Comparison of ENCODE assay signal across 19 cellular contexts in the genomic region with DNA sequence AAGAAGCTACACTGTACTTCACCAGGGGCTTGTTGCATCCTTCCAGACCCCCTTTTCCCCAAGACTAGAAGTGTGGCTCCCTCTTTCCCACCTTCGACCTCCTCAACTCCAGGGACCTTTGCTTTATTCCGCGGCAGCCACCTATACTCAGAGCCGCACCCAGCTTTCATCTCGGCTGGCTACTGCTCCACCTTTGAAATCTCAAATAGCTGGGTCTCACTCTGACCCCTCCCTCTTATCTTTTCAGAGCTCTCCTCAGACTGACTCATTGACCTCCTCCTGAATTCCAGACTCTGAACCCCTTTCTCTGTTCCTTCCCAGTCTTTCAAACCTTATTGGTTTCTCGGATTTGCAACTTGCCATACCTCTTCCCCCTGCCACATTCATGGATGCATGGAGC.
"Had no signal": no experiment of that assay in that cellular context is flagged by ENCODE, and none has a peak within 500 bp of the region (broad histone marks: within the 10 kb centered on the region; RNA-seq: fewer than 3 reads in every experiment).

No MANE protein-coding gene starts in this region.

- DNase-seq: activated CD4-positive, alpha-beta T cell treated with anti-CD3 and anti-CD28 coated beads for 48 hours; activated CD8-positive, alpha-beta memory T cell treated with anti-CD3 and anti-CD28 coated beads, Interleukin-2, amount 50 U/mL, for 48 hours; activated CD8-positive, alpha-beta T cell treated with anti-CD3 and anti-CD28 coated beads, Interleukin-2, amount 10 ng/mL, durations not matched to agents 7 days and 5 days; activated naive CD8-positive, alpha-beta T cell treated with anti-CD3 and anti-CD28 coated beads, Interleukin-2, amount 10 ng/mL, durations not matched to agents 7 days and 5 days; aorta; kidney glomerular epithelial cell; lower lobe of right lung; naive B cell; right cardiac atrium; SW 1271; T1000; WERI-Rb-1 had no signal

- FAIRE-seq: colon had no signal

- H3K36me3 Mint-ChIP-seq: activated naive CD8-positive, alpha-beta T cell treated with anti-CD3 and anti-CD28 coated beads, Interleukin-2, amount 10 ng/mL, durations not matched to agents 7 days and 5 days; mesothelial cell of epicardium; naive B cell; stimulated activated memory B cell treated with anti-CD40 and anti-IgM and Interleukin-4, amounts not matched to agents 10 μg/mL and 1 μg/mL and 100 μg/mL, for 72 hours had no signal

- H3K4me3 ChIP-seq: cardiac muscle cell, gastroesophageal sphincter, lower lobe of right lung, tibial nerve had no signal

- H3K27ac Mint-ChIP-seq: activated CD8-positive, alpha-beta T cell treated with anti-CD3 and anti-CD28 coated beads, Interleukin-2, amount 10 ng/mL, durations not matched to agents 7 days and 5 days; activated naive CD8-positive, alpha-beta T cell treated with anti-CD3 and anti-CD28 coated beads, Interleukin-2, amount 10 ng/mL, durations not matched to agents 7 days and 5 days; mesothelial cell of epicardium; naive B cell; stimulated activated memory B cell treated with anti-CD40 and anti-IgM and Interleukin-4, amounts not matched to agents 10 μg/mL and 1 μg/mL and 100 μg/mL, for 72 hours had no signal

- H3K27me3 ChIP-seq: gastroesophageal sphincter, tibial nerve had no signal

- H3K27ac ChIP-seq: cardiac muscle cell, gastroesophageal sphincter, neutrophil, tibial nerve, WERI-Rb-1 had no signal

- H3K27me3 Mint-ChIP-seq: stimulated activated memory B cell treated with anti-CD40 and anti-IgM and Interleukin-4, amounts not matched to agents 10 μg/mL and 1 μg/mL and 100 μg/mL, for 72 hours had no signal

- H3K9me3 Mint-ChIP-seq: stimulated activated memory B cell treated with anti-CD40 and anti-IgM and Interleukin-4, amounts not matched to agents 10 μg/mL and 1 μg/mL and 100 μg/mL, for 72 hours had no signal

- H3K36me3 ChIP-seq: cardiac muscle cell, gastroesophageal sphincter, lower lobe of right lung, neutrophil, tibial nerve, WERI-Rb-1 had no signal

- H3K9me3 ChIP-seq: gastroesophageal sphincter, lower lobe of right lung, neutrophil, tibial nerve had no signal

- ATAC-seq: activated CD8-positive, alpha-beta T cell treated with anti-CD3 and anti-CD28 coated beads, Interleukin-2, amount 10 ng/mL, durations not matched to agents 7 days and 5 days; gastroesophageal sphincter; lower lobe of right lung; stimulated activated memory B cell treated with anti-CD40 and anti-IgM and Interleukin-4, amounts not matched to agents 10 μg/mL and 1 μg/mL and 100 μg/mL, for 72 hours had no signal

- H3K4me3 Mint-ChIP-seq: activated CD8-positive, alpha-beta T cell treated with anti-CD3 and anti-CD28 coated beads, Interleukin-2, amount 10 ng/mL, durations not matched to agents 7 days and 5 days; activated naive CD8-positive, alpha-beta T cell treated with anti-CD3 and anti-CD28 coated beads, Interleukin-2, amount 10 ng/mL, durations not matched to agents 7 days and 5 days; mesothelial cell of epicardium; naive B cell; stimulated activated memory B cell treated with anti-CD40 and anti-IgM and Interleukin-4, amounts not matched to agents 10 μg/mL and 1 μg/mL and 100 μg/mL, for 72 hours had no signal
